14 cellular contexts compared by ENCODE assay signal in genomic region chrX:17266171-17266570, GRCh38.
DNase-seq lines count a peak whose midpoint lies in the region; ATAC-seq and TF ChIP-seq lines count a peak whose summit lies in the region.
"Had no signal": no experiment of that assay in that cellular context is flagged by ENCODE, and none has a peak within 500 bp of the region (broad histone marks: within the 10 kb centered on the region; RNA-seq: fewer than 3 reads in every experiment).

No MANE protein-coding gene starts in this region.

- no peak overlapping the region for H2AFZ ChIP-seq in GM23248

- H3K27ac ChIP-seq in GM23248 = no peak overlapping the region
- H3K27ac ChIP-seq in transverse colon = no peak overlapping the region

- intact Hi-C loops in transverse colon (cut with DNase I; ENCODE audit: low total_unique reads) = no loop called here

- ATAC-seq in GM18907 (IDR thresholded peaks at IDR 0.05; ENCODE audit: unreplicated experiment) (no peak), GM21528 (IDR thresholded peaks at IDR 0.05; ENCODE audit: low FRiP score, unreplicated experiment) (no peak)
- ATAC-seq: GM12878, HCT116, K562 had no signal

- H3K4me1 ChIP-seq in GM23248 (ENCODE audit: insufficient read depth) (no peaks in the 10 kb centered on the region), transverse colon (no peaks in the 10 kb centered on the region)

- H3K9me3 ChIP-seq in GM23248 (ENCODE audit: low read depth) = no peaks in the 10 kb centered on the region
- no peaks in the 10 kb centered on the region for H3K9me3 ChIP-seq in transverse colon

- no peaks in the 10 kb centered on the region for H3F3A ChIP-seq in GM23248 (ENCODE audit: insufficient read depth)

- no peak for TF ChIP-seq POLR2A in transverse colon (IDR thresholded peaks at IDR 0.05)

- H3K27me3 ChIP-seq in GM23248 (replicated peaks; ENCODE audit: insufficient read depth) (no peaks in the 10 kb centered on the region), transverse colon (no peaks in the 10 kb centered on the region)

- H3K4me3 ChIP-seq in GM23248 (no peak overlapping the region), choroid plexus epithelial cell (ENCODE audit: low read depth, low read length) (no peak overlapping the region), fibroblast of the aortic adventitia (ENCODE audit: low read depth, low read length) (no peak overlapping the region), transverse colon (no peak overlapping the region)
- H3K4me3 ChIP-seq: GM12878, K562 had no signal

- TF ChIP-seq CTCF in choroid plexus epithelial cell (conservative IDR thresholded peaks at IDR 0.05; ENCODE audit: low read depth, low read length) = no peak
- no peak for TF ChIP-seq CTCF in fibroblast of the aortic adventitia (IDR thresholded peaks at IDR 0.05; ENCODE audit: insufficient read depth, low read length)
- no peak for TF ChIP-seq CTCF in transverse colon (IDR thresholded peaks at IDR 0.05)

- H3K79me2 ChIP-seq in GM23248 (ENCODE audit: insufficient read depth) = no peaks in the 10 kb centered on the region

- H3K36me3 ChIP-seq in GM23248 (ENCODE audit: low read depth) (no peaks in the 10 kb centered on the region), transverse colon (no peaks in the 10 kb centered on the region)

- no peak overlapping the region for H3K9ac ChIP-seq in GM23248

- in situ Hi-C loops in GM23248 (cut with MboI) = no loop called here
- in situ Hi-C loops in transverse colon (cut with MboI; ENCODE audit: low pct_ligation_motif_present in 1 of 4, low pct_unique_long_range_greater_than_20kb in 1 of 4, low sequenced_read_pairs in 3 of 4) = no loop called here

- no peaks in the 10 kb centered on the region for H3K9me2 ChIP-seq in GM23248 (ENCODE audit: insufficient read depth)

- H3K4me2 ChIP-seq in GM23248 (ENCODE audit: unreplicated experiment) = no peak overlapping the region

- DNase-seq in GM23248 = peak; percentile 18
- DNase-seq in choroid plexus epithelial cell (ENCODE audit: low read depth) = peak; percentile 3
- peak; percentile 26 for DNase-seq in fibroblast of the aortic adventitia (ENCODE audit: low read depth)
- DNase-seq in occipital lobe (lab: John Stamatoyannopoulos, UW) = no peak
- DNase-seq in transverse colon = no peak
- DNase-seq: C1 segment of cervical spinal cord; Calu3; CD4-positive, alpha-beta T cell; DMS 273 treated with DMSO at 0.1 percent for 48 hours had no signal

- no peak for TF ChIP-seq EP300 in transverse colon (IDR thresholded peaks at IDR 0.05; ENCODE audit: low read depth)

- H4K20me1 ChIP-seq in GM23248 (ENCODE audit: insufficient read depth) = no peaks in the 10 kb centered on the region

Comparison
In these comparisons a context has a peak if more than half of its experiments do, and no peak if none do; other contexts are left out.
1. DNase-seq: peak in GM23248 (single experiment), choroid plexus epithelial cell (single experiment) and fibroblast of the aortic adventitia (single experiment); none in occipital lobe (single experiment) and transverse colon (single experiment).